In genomic region chr2:1569879-1570450, GRCh38 we compare ENCODE assay signal across 22 cellular contexts.
"Had no signal": no experiment of that assay in that cellular context is flagged by ENCODE, and none has a peak within 500 bp of the region (broad histone marks: within the 10 kb centered on the region; RNA-seq: fewer than 3 reads in every experiment).

No MANE protein-coding gene starts in this region.

- H3K36me3 ChIP-seq: esophagus squamous epithelium, neutrophil, stomach had no signal

- H3K27ac Mint-ChIP-seq: naive thymus-derived CD4-positive, alpha-beta T cell; nephron progenitor cell; stimulated activated memory B cell treated with anti-CD40 and anti-IgM and Interleukin-4, amounts not matched to agents 10 μg/mL and 1 μg/mL and 100 μg/mL, for 72 hours had no signal

- H3K27me3 ChIP-seq: hepatocyte, neutrophil had no signal

- ATAC-seq: left colon; left ventricle myocardium superior; naive thymus-derived CD4-positive, alpha-beta T cell; stimulated activated memory B cell treated with anti-CD40 and anti-IgM and Interleukin-4, amounts not matched to agents 10 μg/mL and 1 μg/mL and 100 μg/mL, for 72 hours had no signal

- H3K4me1 Mint-ChIP-seq: nephron progenitor cell; stimulated activated memory B cell treated with anti-CD40 and anti-IgM and Interleukin-4, amounts not matched to agents 10 μg/mL and 1 μg/mL and 100 μg/mL, for 72 hours had no signal

- H3K9me3 ChIP-seq: esophagus squamous epithelium, neutrophil, stomach had no signal

- H3K4me3 ChIP-seq: dorsolateral prefrontal cortex, esophagus squamous epithelium, hepatocyte, lung, smooth muscle cell, stomach had no signal

- DNase-seq: central memory CD4-positive, alpha-beta T cell; cortex of kidney; effector memory CD4-positive, alpha-beta T cell; esophagus squamous epithelium; foreskin fibroblast; left colon; left ventricle myocardium superior; mesenchymal stem cell; naive thymus-derived CD4-positive, alpha-beta T cell; nephron progenitor cell; stimulated activated CD4-positive, alpha-beta T cell treated with anti-CD3 and anti-CD28 coated beads, Interleukin-4, amount 100 ng/mL, for 1 hour; stimulated activated CD8-positive, alpha-beta memory T cell treated with anti-CD3 and anti-CD28 coated beads, Interleukin-4, amount 100 ng/mL, for 48 hours; stomach; substantia nigra; trophoblast cell had no signal

- H3K36me3 Mint-ChIP-seq: naive thymus-derived CD4-positive, alpha-beta T cell; stimulated activated memory B cell treated with anti-CD40 and anti-IgM and Interleukin-4, amounts not matched to agents 10 μg/mL and 1 μg/mL and 100 μg/mL, for 72 hours had no signal

- H3K4me1 ChIP-seq: esophagus squamous epithelium, stomach had no signal

- H3K4me2 ChIP-seq: hepatocyte, smooth muscle cell had no signal

- H2AFZ ChIP-seq: hepatocyte had no signal

- H3K4me3 Mint-ChIP-seq: naive thymus-derived CD4-positive, alpha-beta T cell; nephron progenitor cell; stimulated activated memory B cell treated with anti-CD40 and anti-IgM and Interleukin-4, amounts not matched to agents 10 μg/mL and 1 μg/mL and 100 μg/mL, for 72 hours had no signal

- H3K27ac ChIP-seq: dorsolateral prefrontal cortex, epithelial cell of prostate, esophagus squamous epithelium, hepatocyte, neutrophil, stomach had no signal
